ENCODE assay signal across 36 cellular contexts in the genomic region with DNA sequence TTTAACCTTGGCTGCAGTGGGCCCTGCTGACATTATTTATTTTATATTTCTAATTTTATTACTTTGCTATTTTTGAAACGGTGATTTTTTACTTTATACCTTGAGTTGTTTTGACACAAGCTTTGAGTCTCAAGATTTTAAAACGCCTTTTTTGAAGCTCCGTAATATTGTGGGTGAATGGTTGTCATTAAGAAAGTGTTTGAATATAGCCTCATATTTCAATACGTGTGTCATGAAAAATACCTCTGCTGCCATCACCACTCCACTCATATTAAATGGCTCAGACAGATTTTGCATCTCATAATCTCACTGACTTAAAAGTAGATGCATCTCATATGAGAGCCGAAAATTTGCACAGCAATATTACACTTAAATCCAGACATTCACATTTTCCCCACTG.
"Had no signal": no experiment of that assay in that cellular context is flagged by ENCODE, and none has a peak within 500 bp of the region (broad histone marks: within the 10 kb centered on the region; RNA-seq: fewer than 3 reads in every experiment).

No MANE protein-coding gene starts in this region.

- H3K4me3 ChIP-seq: adrenal gland, ascending aorta, body of pancreas, breast epithelium had no signal

- H3K4me3 Mint-ChIP-seq: activated B cell treated with CpG ODN at 0.5 μM for 24 hours; activated CD4-positive, alpha-beta memory T cell treated with anti-CD3 and anti-CD28 coated beads for 36 hours; activated CD4-positive, alpha-beta T cell treated with anti-CD3 and anti-CD28 coated beads, Interleukin-2, amount 10 ng/mL, durations not matched to agents 24 days and 14 days; activated CD8-positive, alpha-beta T cell treated with anti-CD3 and anti-CD28 coated beads for 36 hours; activated naive CD4-positive, alpha-beta T cell treated with anti-CD3 and anti-CD28 coated beads for 36 hours; activated naive CD8-positive, alpha-beta T cell treated with anti-CD3 and anti-CD28 coated beads for 36 hours; activated T-cell treated with anti-CD3 and anti-CD28 coated beads, Interleukin-2, amount 50 U/mL, for 4 hours; activated T-cell treated with anti-CD3 and anti-CD28 coated beads, Interleukin-2, amount 50 U/mL, for 72 hours; activated T-helper 1 cell treated with anti-CD3 and anti-CD28 coated beads, Interleukin-12 subunit alpha, Interleukin-12 subunit beta, Interleukin-2, Interleukin-4 antibody, amounts not matched to agents 30 ng/mL and 10 ng/mL and 1 ng/mL, durations not matched to agents 14 hours and 24 hours and 36 hours; activated T-helper 17 cell treated with anti-CD3 and anti-CD28 coated beads, Interleukin-2, amount 50 U/mL, for 72 hours; T-helper 1 cell treated with Interleukin-12 subunit alpha and Interleukin-12 subunit beta and Interleukin-4 antibody, amounts not matched to agents 30 μg/mL and 1 μg/mL, for 36 hours; T-helper 2 cell treated with Interferon-gamma antibody and Interleukin-4, amounts not matched to agents 5 μg/mL and 100 μg/mL, for 36 hours had no signal

- H3K9me3 Mint-ChIP-seq: activated B cell treated with CpG ODN at 0.5 μM for 24 hours; activated CD4-positive, alpha-beta T cell treated with anti-CD3 and anti-CD28 coated beads, Interleukin-2, amount 10 ng/mL, durations not matched to agents 24 days and 14 days; activated T-cell treated with anti-CD3 and anti-CD28 coated beads, Interleukin-2, amount 50 U/mL, for 4 hours had no signal

- H3K9me3 ChIP-seq: adrenal gland, ascending aorta, body of pancreas, breast epithelium had no signal

- FAIRE-seq: TTC549 had no signal

- H3K4me1 ChIP-seq: adrenal gland, ascending aorta, body of pancreas, breast epithelium had no signal

- ATAC-seq: activated CD8-positive, alpha-beta T cell treated with anti-CD3 and anti-CD28 coated beads for 36 hours; activated naive CD4-positive, alpha-beta T cell treated with anti-CD3 and anti-CD28 coated beads, Interleukin-2, amount 50 U/mL, for 72 hours; activated T-cell treated with anti-CD3 and anti-CD28 coated beads, Interleukin-2, amount 50 U/mL, for 4 hours; activated T-cell treated with anti-CD3 and anti-CD28 coated beads, Interleukin-2, amount 50 U/mL, for 72 hours; activated T-helper 17 cell treated with anti-CD3 and anti-CD28 coated beads, Interleukin-2, amount 50 U/mL, for 72 hours; body of pancreas had no signal

- DNase-seq: activated B cell treated with CpG ODN at 0.5 μM for 24 hours; activated CD4-positive, alpha-beta memory T cell treated with anti-CD3 and anti-CD28 coated beads for 36 hours; activated CD4-positive, alpha-beta T cell treated with anti-CD3 and anti-CD28 coated beads for 4 hours; activated CD4-positive, alpha-beta T cell treated with anti-CD3 and anti-CD28 coated beads, Interleukin-2, amount 10 ng/mL, durations not matched to agents 24 days and 14 days; activated CD4-positive, alpha-beta T cell treated with anti-CD3 and anti-CD28 coated beads, Interleukin-2, amount 50 U/mL, for 1 hour; activated CD4-positive, alpha-beta T cell treated with anti-CD3 and anti-CD28 coated beads, Interleukin-2, amount 50 U/mL, for 4 hours; activated CD4-positive, CD25-positive, alpha-beta regulatory T cell treated with anti-CD3 and anti-CD28 coated beads, Interleukin-2, amount 50 U/mL, for 72 hours; activated CD8-positive, alpha-beta memory T cell treated with anti-CD3 and anti-CD28 coated beads, Interleukin-2, amount 50 U/mL, for 4 hours; activated CD8-positive, alpha-beta T cell treated with anti-CD3 and anti-CD28 coated beads for 36 hours; activated effector memory CD4-positive, alpha-beta T cell treated with anti-CD3 and anti-CD28 coated beads, Interleukin-2, amount 50 U/mL, for 16 hours; activated gamma-delta T cell treated with Interleukin-2 at 50 U/mL for 16 hours; activated naive CD4-positive, alpha-beta T cell; activated naive CD4-positive, alpha-beta T cell treated with anti-CD3 and anti-CD28 coated beads for 36 hours; activated naive CD4-positive, alpha-beta T cell treated with anti-CD3 and anti-CD28 coated beads, Interleukin-2, amount 50 U/mL, for 16 hours; activated naive CD8-positive, alpha-beta T cell treated with anti-CD3 and anti-CD28 coated beads for 36 hours; activated T-cell treated with anti-CD3 and anti-CD28 coated beads for 4 hours; activated T-cell treated with anti-CD3 and anti-CD28 coated beads, Interleukin-2, amount 50 U/mL, for 1 hour; activated T-cell treated with anti-CD3 and anti-CD28 coated beads, Interleukin-2, amount 50 U/mL, for 4 hours; activated T-cell treated with anti-CD3 and anti-CD28 coated beads, Interleukin-2, amount 50 U/mL, for 72 hours; adrenal gland; amygdala; anterior cingulate cortex; body of pancreas; brain microvascular endothelial cell; central memory CD4-positive, alpha-beta T cell; T-helper 2 cell; T-helper 9 cell had no signal

- H3K4me1 Mint-ChIP-seq: activated B cell treated with CpG ODN at 0.5 μM for 24 hours; activated CD4-positive, alpha-beta T cell treated with anti-CD3 and anti-CD28 coated beads, Interleukin-2, amount 10 ng/mL, durations not matched to agents 24 days and 14 days; activated naive CD8-positive, alpha-beta T cell treated with anti-CD3 and anti-CD28 coated beads for 36 hours; activated T-helper 17 cell treated with anti-CD3 and anti-CD28 coated beads, Interleukin-2, amount 50 U/mL, for 72 hours had no signal

- H3K36me3 Mint-ChIP-seq: activated CD4-positive, alpha-beta memory T cell treated with anti-CD3 and anti-CD28 coated beads for 36 hours; activated naive CD4-positive, alpha-beta T cell treated with anti-CD3 and anti-CD28 coated beads, Interleukin-2, amount 50 U/mL, for 72 hours; activated naive CD8-positive, alpha-beta T cell treated with anti-CD3 and anti-CD28 coated beads for 36 hours had no signal

- H3K27ac ChIP-seq: adrenal gland, ascending aorta, body of pancreas, brain microvascular endothelial cell, breast epithelium, VCaP had no signal

- H3K36me3 ChIP-seq: adrenal gland, ascending aorta, brain microvascular endothelial cell, breast epithelium had no signal

- H3K27me3 Mint-ChIP-seq: activated B cell treated with CpG ODN at 0.5 μM for 24 hours; activated CD4-positive, alpha-beta memory T cell treated with anti-CD3 and anti-CD28 coated beads for 36 hours; activated CD4-positive, alpha-beta T cell treated with anti-CD3 and anti-CD28 coated beads, Interleukin-2, amount 10 ng/mL, durations not matched to agents 24 days and 14 days; activated CD8-positive, alpha-beta T cell treated with anti-CD3 and anti-CD28 coated beads for 36 hours; activated naive CD8-positive, alpha-beta T cell treated with anti-CD3 and anti-CD28 coated beads for 36 hours; activated T-helper 17 cell treated with anti-CD3 and anti-CD28 coated beads, Interleukin-2, amount 50 U/mL, for 72 hours had no signal

- H3K27ac Mint-ChIP-seq: activated B cell treated with CpG ODN at 0.5 μM for 24 hours; activated CD4-positive, alpha-beta memory T cell treated with anti-CD3 and anti-CD28 coated beads for 36 hours; activated CD4-positive, alpha-beta T cell treated with anti-CD3 and anti-CD28 coated beads, Interleukin-2, amount 10 ng/mL, durations not matched to agents 24 days and 14 days; activated CD8-positive, alpha-beta T cell treated with anti-CD3 and anti-CD28 coated beads for 36 hours; activated naive CD4-positive, alpha-beta T cell treated with anti-CD3 and anti-CD28 coated beads for 36 hours; activated naive CD4-positive, alpha-beta T cell treated with anti-CD3 and anti-CD28 coated beads, Interleukin-2, amount 50 U/mL, for 72 hours; activated naive CD8-positive, alpha-beta T cell treated with anti-CD3 and anti-CD28 coated beads for 36 hours; activated T-cell treated with anti-CD3 and anti-CD28 coated beads, Interleukin-2, amount 50 U/mL, for 72 hours; activated T-helper 1 cell treated with anti-CD3 and anti-CD28 coated beads, Interleukin-12 subunit alpha, Interleukin-12 subunit beta, Interleukin-2, Interleukin-4 antibody, amounts not matched to agents 30 ng/mL and 10 ng/mL and 1 ng/mL, durations not matched to agents 14 hours and 24 hours and 36 hours; activated T-helper 17 cell treated with anti-CD3 and anti-CD28 coated beads, Interleukin-2, amount 50 U/mL, for 72 hours; T-helper 1 cell treated with Interleukin-12 subunit alpha and Interleukin-12 subunit beta and Interleukin-4 antibody, amounts not matched to agents 30 μg/mL and 1 μg/mL, for 36 hours; T-helper 2 cell treated with Interferon-gamma antibody and Interleukin-4, amounts not matched to agents 5 μg/mL and 100 μg/mL, for 36 hours had no signal

- H3K27me3 ChIP-seq: adrenal gland, ascending aorta, body of pancreas, brain microvascular endothelial cell had no signal
